In genomic region chr11:65540290-65541092, GRCh38 we compare ENCODE assay signal across 8 cellular contexts. TPM values are rescaled to one million over a fixed set of nuclear protein-coding genes. Genes with fewer than 3 reads are reported as not detected.
A peak's percentile ranks its signal among the peaks of the same experiment; 100 is the strongest.
DNase-seq lines count a peak whose midpoint lies in the region; ATAC-seq and TF ChIP-seq lines count a peak whose summit lies in the region.

No MANE protein-coding gene starts in this region.

- TF ChIP-seq POLR2A in testis (IDR thresholded peaks at IDR 0.05): no peak

- 0 to 4% methylated on average over 23 to 59 of the region's 78 CpGs for WGBS in testis, 2 donors

- peaks cover 1% of the 10 kb centered on the region for H3K36me3 Mint-ChIP-seq in activated naive CD4-positive, alpha-beta T cell treated with anti-CD3 and anti-CD28 coated beads for 36 hours (ENCODE audit: low read depth)

- H4K20me1 ChIP-seq in DOHH2 (ENCODE audit: control insufficient read depth, insufficient read depth, low read depth, low read length) (no peaks in the 10 kb centered on the region), osteoblast (ENCODE audit: insufficient read depth, low read length) (peaks cover 24% of the 10 kb centered on the region)

- H2AFZ ChIP-seq in osteoblast (ENCODE audit: low read length): no peak overlapping the region

- peaks cover 22% of the 10 kb centered on the region for H3K4me1 ChIP-seq in DOHH2 (ENCODE audit: control insufficient read depth, low read length)
- H3K4me1 ChIP-seq in osteoblast (ENCODE audit: insufficient read depth, low read length): peaks cover 9% of the 10 kb centered on the region
- H3K4me1 ChIP-seq in testis: peaks cover 39% of the 10 kb centered on the region

- H3K4me3 Mint-ChIP-seq in activated naive CD4-positive, alpha-beta T cell treated with anti-CD3 and anti-CD28 coated beads for 36 hours: peak overlapping the region; percentile 80

- H3K27ac Mint-ChIP-seq in activated naive CD4-positive, alpha-beta T cell treated with anti-CD3 and anti-CD28 coated beads for 36 hours: peak overlapping the region; percentile 82

- H3K9me2 ChIP-seq in DOHH2 (replicated peaks; ENCODE audit: control insufficient read depth, low read length): no peaks in the 10 kb centered on the region

- peak; percentile 47 for ATAC-seq in GM21526 (IDR thresholded peaks at IDR 0.05; ENCODE audit: low FRiP score, unreplicated experiment)

- H3K4me3 ChIP-seq in DOHH2 (ENCODE audit: low read length) (peak overlapping the region; percentile 74), osteoblast (ENCODE audit: insufficient read depth, low read length) (peak overlapping the region; percentile 66), testis (peak overlapping the region; percentile 49 to 58)

- H3K9me3 ChIP-seq in DOHH2 (ENCODE audit: control insufficient read depth, insufficient read depth, low read length) (no peaks in the 10 kb centered on the region), osteoblast (ENCODE audit: low read depth, low read length) (no peaks in the 10 kb centered on the region), testis (no peaks in the 10 kb centered on the region)

- CTCF ChIA-PET in activated naive CD4-positive, alpha-beta T cell treated with anti-CD3 and anti-CD28 coated beads for 36 hours (lab: Charles Lee): interaction anchor here (0.7 to 4.0 kb wide), 25 partner anchors 8 to 166 kb away, joined by 3 to 86 read pairs (median 8); partner anchors contain the start of genes EHBP1L1, FAM89B, KCNK7 and RELA

- TF ChIP-seq CTCF in DOHH2 (IDR thresholded peaks at IDR 0.05; ENCODE audit: low read depth, low read length, poor library complexity, severe bottlenecking): peak; percentile 82
- peak; percentile 71 for TF ChIP-seq CTCF in osteoblast (IDR thresholded peaks at IDR 0.05; ENCODE audit: extremely low read depth, low read depth, low read length)
- peak; percentile 70 to 91 (median 80) for TF ChIP-seq CTCF in testis (IDR thresholded peaks at IDR 0.05)

- in situ Hi-C loops in SK-MEL-5 (cut with HindIII; ENCODE audit: low pct_unique_long_range_greater_than_20kb, low sequenced_read_pairs): no loop called here

- peak overlapping the region; percentile 46 for H3K27ac ChIP-seq in DOHH2 (ENCODE audit: low read depth, low read length)
- peak overlapping the region; percentile 51 for H3K27ac ChIP-seq in osteoblast (ENCODE audit: low read depth, low read length)
- peak overlapping the region; percentile 69 to 89 for H3K27ac ChIP-seq in testis

- H3K27me3 Mint-ChIP-seq in activated naive CD4-positive, alpha-beta T cell treated with anti-CD3 and anti-CD28 coated beads for 36 hours (ENCODE audit: low read depth): no peaks in the 10 kb centered on the region

- H3K9me3 Mint-ChIP-seq in activated naive CD4-positive, alpha-beta T cell treated with anti-CD3 and anti-CD28 coated beads for 36 hours: no peaks in the 10 kb centered on the region

- H3K79me2 ChIP-seq in DOHH2 (ENCODE audit: control insufficient read depth, low read length): no peaks in the 10 kb centered on the region
- no peaks in the 10 kb centered on the region for H3K79me2 ChIP-seq in osteoblast (ENCODE audit: insufficient read depth, low read length)

- H3K36me3 ChIP-seq in DOHH2 (ENCODE audit: control insufficient read depth, low read length): peaks cover 7% of the 10 kb centered on the region; the same call in 1 of the 2 replicates
- H3K36me3 ChIP-seq in osteoblast (ENCODE audit: insufficient read depth, low read length): peaks cover 65% of the 10 kb centered on the region
- no peaks in the 10 kb centered on the region for H3K36me3 ChIP-seq in testis (ENCODE audit: low read depth, missing control alignments)

- H3K27me3 ChIP-seq in DOHH2 (ENCODE audit: control insufficient read depth, low read length): no peaks in the 10 kb centered on the region
- H3K27me3 ChIP-seq in osteoblast (ENCODE audit: insufficient read depth, low read length): no peaks in the 10 kb centered on the region
- no peaks in the 10 kb centered on the region for H3K27me3 ChIP-seq in testis

- intact Hi-C loops in activated naive CD4-positive, alpha-beta T cell treated with anti-CD3 and anti-CD28 coated beads for 36 hours (cut with micrococcal nuclease): loop anchor here (1.0 to 2.0 kb wide), 7 partner anchors 12 to 158 kb away; partner anchors contain the start of genes MAP3K11, SLC25A45 and ZNRD2
- intact Hi-C loops in testis (cut with DNase I; ENCODE audit: low total_unique reads): no loop called here

- H3K4me2 ChIP-seq in DOHH2 (ENCODE audit: low read length) (peak overlapping the region; percentile 82), osteoblast (ENCODE audit: insufficient read depth, low read length) (peak overlapping the region; percentile 74)

- H3F3A ChIP-seq in DOHH2 (ENCODE audit: control insufficient read depth, insufficient read depth): peaks cover 3% of the 10 kb centered on the region

- DNase-seq in HuH-7.5 (ENCODE audit: low spot score) (peak; percentile 92), SK-MEL-5 (ENCODE audit: low read depth, low spot score) (peak; percentile 83), germinal center (ENCODE audit: low spot score) (peak; percentile 96), osteoblast (ENCODE audit: insufficient read length, low spot score, missing footprints) (peak; percentile 100), testis (peak; percentile 84)
- peak; percentile 93 for DNase-seq in activated naive CD4-positive, alpha-beta T cell treated with anti-CD3 and anti-CD28 coated beads for 36 hours

- peaks cover 16% of the 10 kb centered on the region for H3K4me1 Mint-ChIP-seq in activated naive CD4-positive, alpha-beta T cell treated with anti-CD3 and anti-CD28 coated beads for 36 hours (ENCODE audit: low read depth)

RNA-seq across cellular contexts. Expression of gene SCYL1, which starts 15.6 kb away (rescaled TPM):
- 57.8 and 64.9 TPM in 2 replicates for total RNA-seq in SK-MEL-5 (2014; rRNA removed; shearing (Covaris generic))
- polyA plus RNA-seq in SK-MEL-5 (2015; cell fraction: cytosol; rRNA removed): 86.7 and 89.1 TPM in 2 replicates
- 80.9 and 96.5 TPM in 2 replicates for polyA plus RNA-seq in SK-MEL-5 (2015; cell fraction: nucleus; rRNA removed)
- total RNA-seq in activated naive CD4-positive, alpha-beta T cell treated with anti-CD3 and anti-CD28 coated beads for 36 hours: 10 to 100 TPM; 57.9 to 58.3 TPM
- 109 and 115 TPM in 2 replicates for total RNA-seq in osteoblast
- 100 to 1,000 TPM; 131 to 160 TPM for total RNA-seq in testis
- 127 TPM for polyA plus RNA-seq in testis (ENCODE audit: insufficient read depth, low read depth, low replicate concordance)

RNA-seq across cellular contexts. Expression of gene LTBP3, which starts 17.7 kb away (rescaled TPM):
- 1.8 and 2.0 TPM in 2 replicates for total RNA-seq in SK-MEL-5 (2014; rRNA removed; shearing (Covaris generic))
- 2.7 and 4.7 TPM in 2 replicates for polyA plus RNA-seq in SK-MEL-5 (2015; cell fraction: cytosol; rRNA removed)
- polyA plus RNA-seq in SK-MEL-5 (2015; cell fraction: nucleus; rRNA removed): 1.5 and 2.4 TPM in 2 replicates
- 10 to 100 TPM; 39.7 to 45.7 TPM for total RNA-seq in activated naive CD4-positive, alpha-beta T cell treated with anti-CD3 and anti-CD28 coated beads for 36 hours
- total RNA-seq in osteoblast: 40.7 and 41.6 TPM in 2 replicates
- total RNA-seq in testis: 100 to 1,000 TPM; 112 to 126 TPM
- polyA plus RNA-seq in testis (ENCODE audit: insufficient read depth, low read depth, low replicate concordance): 58.1 TPM

RNA-seq across cellular contexts. Expression of gene ZNRD2, which starts 29.8 kb away (rescaled TPM):
- total RNA-seq in SK-MEL-5 (2014; rRNA removed; shearing (Covaris generic)): 26.5 and 32.4 TPM in 2 replicates
- polyA plus RNA-seq in SK-MEL-5 (2015; cell fraction: cytosol; rRNA removed): 51.0 and 53.7 TPM in 2 replicates
- 22.2 and 43.2 TPM in 2 replicates for polyA plus RNA-seq in SK-MEL-5 (2015; cell fraction: nucleus; rRNA removed)
- total RNA-seq in activated naive CD4-positive, alpha-beta T cell treated with anti-CD3 and anti-CD28 coated beads for 36 hours: 10 to 100 TPM; 41.4 to 42.5 TPM
- total RNA-seq in osteoblast: 37.1 and 42.3 TPM in 2 replicates
- 10 to 100 TPM; 67.7 to 79.6 TPM for total RNA-seq in testis
- polyA plus RNA-seq in testis (ENCODE audit: insufficient read depth, low read depth, low replicate concordance): 77.6 TPM

RNA-seq across cellular contexts. Expression of gene FAM89B, which starts 31.8 kb away (rescaled TPM):
- total RNA-seq in SK-MEL-5 (2014; rRNA removed; shearing (Covaris generic)): 12.2 and 13.2 TPM in 2 replicates
- polyA plus RNA-seq in SK-MEL-5 (2015; cell fraction: cytosol; rRNA removed): 26.8 and 35.8 TPM in 2 replicates
- 24.1 and 31.4 TPM in 2 replicates for polyA plus RNA-seq in SK-MEL-5 (2015; cell fraction: nucleus; rRNA removed)
- 10 to 100 TPM; 12.4 to 12.8 TPM for total RNA-seq in activated naive CD4-positive, alpha-beta T cell treated with anti-CD3 and anti-CD28 coated beads for 36 hours
- total RNA-seq in osteoblast: 31.5 and 36.2 TPM in 2 replicates
- total RNA-seq in testis: 10 to 100 TPM; 59.9 to 63.2 TPM
- 25.8 TPM for polyA plus RNA-seq in testis (ENCODE audit: insufficient read depth, low read depth, low replicate concordance)

RNA-seq across cellular contexts. Expression of gene EHBP1L1, which starts 35.4 kb away (rescaled TPM):
- 14.3 and 15.6 TPM in 2 replicates for total RNA-seq in SK-MEL-5 (2014; rRNA removed; shearing (Covaris generic))
- 19.4 and 19.6 TPM in 2 replicates for polyA plus RNA-seq in SK-MEL-5 (2015; cell fraction: cytosol; rRNA removed)
- 42.5 and 47.9 TPM in 2 replicates for polyA plus RNA-seq in SK-MEL-5 (2015; cell fraction: nucleus; rRNA removed)
- 10 to 100 TPM; 51.9 to 54.6 TPM for total RNA-seq in activated naive CD4-positive, alpha-beta T cell treated with anti-CD3 and anti-CD28 coated beads for 36 hours
- total RNA-seq in osteoblast (43.9 and 58.6 TPM in 2 replicates), testis (10 to 100 TPM; 51.0 to 66.8 TPM)
- 20.5 TPM for polyA plus RNA-seq in testis (ENCODE audit: insufficient read depth, low read depth, low replicate concordance)

Comparison
In these comparisons a context has a peak if more than half of its experiments do, and no peak if none do; other contexts are left out.
1. Peak in every context shown above with its lines: DNase-seq, ATAC-seq, H3K4me3 ChIP-seq and H3K27ac ChIP-seq.
2. RNA of gene LTBP3, which starts 17.7 kb away (total RNA-seq): 112 to 126 TPM in testis, 39.7 to 45.7 TPM in activated naive CD4-positive, alpha-beta T cell treated with anti-CD3 and anti-CD28 coated beads for 36 hours and 40.7 to 41.6 TPM in osteoblast; 1.8 to 2.0 TPM in SK-MEL-5; every median in the first group is over 10 times any median in the second.